In genomic region chr11:99063331-99063730, GRCh38 we compare ENCODE assay signal across 11 cellular contexts. TPM values are rescaled to one million over a fixed set of nuclear protein-coding genes. Genes with fewer than 3 reads are reported as not detected.
"Had no signal": no experiment of that assay in that cellular context is flagged by ENCODE, and none has a peak within 500 bp of the region (broad histone marks: within the 10 kb centered on the region; RNA-seq: fewer than 3 reads in every experiment).

No MANE protein-coding gene starts in this region.

- H3K4me3 ChIP-seq: K562 had no signal

- FAIRE-seq: HepG2, K562 had no signal

- ATAC-seq: HepG2, K562 had no signal

- DNase-seq: IMR-90, Karpas-422, KBM-7, KG1 had no signal

- H3K4me2 ChIP-seq: KMS-11 had no signal

- H3K27ac ChIP-seq: HL-60, KMS-11 had no signal

RNA-seq across cellular contexts. Expression of gene CNTN5, which starts 42.6 kb away (rescaled TPM):
- total RNA-seq: HepG2, HT-29, HT1080, IMR-90, K562 had no signal
- polyA plus RNA-seq: HepG2, IgD-negative memory B cell, IMR-90 had no signal
